Comparison of ENCODE assay signal across 1 cellular context in the genomic region with DNA sequence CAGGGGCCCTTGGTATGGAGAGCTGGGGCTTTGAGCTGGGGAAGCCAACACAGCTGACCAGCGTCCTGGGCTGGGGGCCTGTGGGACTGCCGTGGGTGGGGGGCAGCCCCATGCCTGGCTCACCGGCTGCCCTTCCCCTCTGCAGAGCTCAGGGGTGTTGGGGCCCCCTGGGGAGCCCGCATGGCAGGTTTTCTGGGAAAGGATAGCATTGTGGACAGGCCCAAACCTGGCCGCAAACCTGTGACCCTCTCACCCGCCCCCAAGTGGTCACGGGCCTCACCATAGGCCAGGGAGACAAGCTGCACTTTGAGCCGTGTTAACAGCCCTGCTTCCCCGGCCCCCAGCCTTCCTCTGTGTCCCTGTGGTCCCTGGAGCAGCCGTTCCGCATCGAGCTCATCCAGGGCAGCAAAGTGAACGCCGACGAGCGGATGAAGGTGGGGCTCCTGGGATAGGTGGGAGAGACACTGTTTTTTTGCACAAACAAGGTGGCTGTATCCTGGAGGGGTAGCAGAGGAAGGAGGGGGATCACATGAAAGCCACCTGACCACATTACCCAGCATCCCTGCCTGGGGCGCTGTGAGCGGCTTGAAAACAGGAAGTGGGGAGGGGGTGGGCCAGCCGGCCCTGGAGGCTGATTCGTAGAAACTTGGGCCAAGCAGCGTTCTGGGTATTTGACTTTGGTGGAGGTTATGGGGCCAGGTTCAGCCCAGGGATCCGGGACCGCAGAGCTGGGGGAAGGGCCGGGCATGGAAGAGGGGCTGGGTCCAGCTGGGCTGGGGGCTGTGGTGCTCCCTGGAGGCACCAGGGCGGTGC.
TF ChIP-seq lines count a peak whose summit lies in the region.

No MANE protein-coding gene starts in this region.

TF ChIP-seq in K562, 482 proteins besides CTCF, POLR2A, EP300 and RAD21 (continued from another document and continues in another):
- TF ChIP-seq, protein P1, sequence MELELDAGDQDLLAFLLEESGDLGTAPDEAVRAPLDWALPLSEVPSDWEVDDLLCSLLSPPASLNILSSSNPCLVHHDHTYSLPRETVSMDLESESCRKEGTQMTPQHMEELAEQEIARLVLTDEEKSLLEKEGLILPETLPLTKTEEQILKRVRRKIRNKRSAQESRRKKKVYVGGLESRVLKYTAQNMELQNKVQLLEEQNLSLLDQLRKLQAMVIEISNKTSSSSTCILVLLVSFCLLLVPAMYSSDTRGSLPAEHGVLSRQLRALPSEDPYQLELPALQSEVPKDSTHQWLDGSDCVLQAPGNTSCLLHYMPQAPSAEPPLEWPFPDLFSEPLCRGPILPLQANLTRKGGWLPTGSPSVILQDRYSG (tag; conservative IDR thresholded peaks at IDR 0.05; ENCODE audit: low read depth), result peak; percentile 81
- TF ChIP-seq ZKSCAN8 (CRISPR knock-in tag; IDR thresholded peaks at IDR 0.05) (peak; percentile 69; the same call in 1 of the 2 replicates), MCM2 (IDR thresholded peaks at IDR 0.05; ENCODE audit: low read depth) (no peak), ZNF23 (CRISPR knock-in tag; IDR thresholded peaks at IDR 0.05) (no peak), CBX5 (IDR thresholded peaks at IDR 0.05; ENCODE audit: borderline replicate concordance, low read depth) (no peak), RAD51 (IDR thresholded peaks at IDR 0.05; ENCODE audit: borderline replicate concordance, low read depth) (peak; percentile 98), XRCC5 (IDR thresholded peaks at IDR 0.05; ENCODE audit: low read depth, low read length) (peak; percentile 64), TEAD2 (tag; IDR thresholded peaks at IDR 0.05) (no peak; the same call in 1 of the 2 replicates), MTF1 (CRISPR knock-in tag; IDR thresholded peaks at IDR 0.05; ENCODE audit: borderline replicate concordance) (no peak), ZNF354B (CRISPR knock-in tag; IDR thresholded peaks at IDR 0.05) (no peak), ESRRA (IDR thresholded peaks at IDR 0.05; ENCODE audit: borderline replicate concordance, low read depth) (peak; percentile 91), GABPB2 (CRISPR knock-in tag; conservative IDR thresholded peaks at IDR 0.05) (no peak), CREBBP (IDR thresholded peaks at IDR 0.05; ENCODE audit: low read depth, low read length) (no peak), ZNF184 (CRISPR knock-in tag; IDR thresholded peaks at IDR 0.05) (no peak), KLF16 (IDR thresholded peaks at IDR 0.05) (no peak), CBX3 (IDR thresholded peaks at IDR 0.05; ENCODE audit: borderline replicate concordance in 1 of 2, low read length in 2 of 2) (peak in 1 of 2 experiments; percentile 10; a peak in 1 of 3 replicates), ATF1 (CRISPR knock-in tag; IDR thresholded peaks at IDR 0.05) (no peak), ATF1 (tag; IDR thresholded peaks at IDR 0.05) (peak; percentile 64), POLR2H (tag; IDR thresholded peaks at IDR 0.05; ENCODE audit: low read depth) (no peak; the same call in 1 of the 2 replicates), SMAD2 (IDR thresholded peaks at IDR 0.05; ENCODE audit: low read depth, low read length) (no peak), NCOA2 (IDR thresholded peaks at IDR 0.05; ENCODE audit: partially characterized antibody in 2 of 2) (no peak), ZFP36 (IDR thresholded peaks at IDR 0.05; ENCODE audit: low read depth, low read length, partially characterized antibody) (no peak), SMARCA5 (IDR thresholded peaks at IDR 0.05) (no peak; the same call in 1 of the 2 replicates), ZFX (CRISPR knock-in tag; IDR thresholded peaks at IDR 0.05) (peak; percentile 90), KLF6 (CRISPR knock-in tag; IDR thresholded peaks at IDR 0.05; ENCODE audit: borderline replicate concordance) (peak; percentile 25; the same call in 1 of the 2 replicates)
- TF ChIP-seq, protein P2, sequence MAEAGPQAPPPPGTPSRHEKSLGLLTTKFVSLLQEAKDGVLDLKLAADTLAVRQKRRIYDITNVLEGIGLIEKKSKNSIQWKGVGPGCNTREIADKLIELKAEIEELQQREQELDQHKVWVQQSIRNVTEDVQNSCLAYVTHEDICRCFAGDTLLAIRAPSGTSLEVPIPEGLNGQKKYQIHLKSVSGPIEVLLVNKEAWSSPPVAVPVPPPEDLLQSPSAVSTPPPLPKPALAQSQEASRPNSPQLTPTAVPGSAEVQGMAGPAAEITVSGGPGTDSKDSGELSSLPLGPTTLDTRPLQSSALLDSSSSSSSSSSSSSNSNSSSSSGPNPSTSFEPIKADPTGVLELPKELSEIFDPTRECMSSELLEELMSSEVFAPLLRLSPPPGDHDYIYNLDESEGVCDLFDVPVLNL (CRISPR knock-in tag; IDR thresholded peaks at IDR 0.05; ENCODE audit: low read depth), result no peak
- TF ChIP-seq, protein P3, sequence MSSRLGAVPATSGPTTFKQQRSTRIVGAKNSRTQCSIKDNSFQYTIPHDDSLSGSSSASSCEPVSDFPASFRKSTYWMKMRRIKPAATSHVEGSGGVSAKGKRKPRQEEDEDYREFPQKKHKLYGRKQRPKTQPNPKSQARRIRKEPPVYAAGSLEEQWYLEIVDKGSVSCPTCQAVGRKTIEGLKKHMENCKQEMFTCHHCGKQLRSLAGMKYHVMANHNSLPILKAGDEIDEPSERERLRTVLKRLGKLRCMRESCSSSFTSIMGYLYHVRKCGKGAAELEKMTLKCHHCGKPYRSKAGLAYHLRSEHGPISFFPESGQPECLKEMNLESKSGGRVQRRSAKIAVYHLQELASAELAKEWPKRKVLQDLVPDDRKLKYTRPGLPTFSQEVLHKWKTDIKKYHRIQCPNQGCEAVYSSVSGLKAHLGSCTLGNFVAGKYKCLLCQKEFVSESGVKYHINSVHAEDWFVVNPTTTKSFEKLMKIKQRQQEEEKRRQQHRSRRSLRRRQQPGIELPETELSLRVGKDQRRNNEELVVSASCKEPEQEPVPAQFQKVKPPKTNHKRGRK (tag; IDR thresholded peaks at IDR 0.05), result no peak
- TF ChIP-seq, protein P4, sequence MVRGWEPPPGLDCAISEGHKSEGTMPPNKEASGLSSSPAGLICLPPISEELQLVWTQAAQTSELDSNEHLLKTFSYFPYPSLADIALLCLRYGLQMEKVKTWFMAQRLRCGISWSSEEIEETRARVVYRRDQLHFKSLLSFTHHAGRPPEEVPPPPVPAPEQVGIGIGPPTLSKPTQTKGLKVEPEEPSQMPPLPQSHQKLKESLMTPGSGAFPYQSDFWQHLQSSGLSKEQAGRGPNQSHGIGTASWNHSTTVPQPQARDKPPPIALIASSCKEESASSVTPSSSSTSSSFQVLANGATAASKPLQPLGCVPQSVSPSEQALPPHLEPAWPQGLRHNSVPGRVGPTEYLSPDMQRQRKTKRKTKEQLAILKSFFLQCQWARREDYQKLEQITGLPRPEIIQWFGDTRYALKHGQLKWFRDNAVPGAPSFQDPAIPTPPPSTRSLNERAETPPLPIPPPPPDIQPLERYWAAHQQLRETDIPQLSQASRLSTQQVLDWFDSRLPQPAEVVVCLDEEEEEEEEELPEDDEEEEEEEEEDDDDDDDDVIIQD (CRISPR knock-in tag; IDR thresholded peaks at IDR 0.05), result peak; percentile 83; the same call in 1 of the 2 replicates
- TF ChIP-seq, protein P5, sequence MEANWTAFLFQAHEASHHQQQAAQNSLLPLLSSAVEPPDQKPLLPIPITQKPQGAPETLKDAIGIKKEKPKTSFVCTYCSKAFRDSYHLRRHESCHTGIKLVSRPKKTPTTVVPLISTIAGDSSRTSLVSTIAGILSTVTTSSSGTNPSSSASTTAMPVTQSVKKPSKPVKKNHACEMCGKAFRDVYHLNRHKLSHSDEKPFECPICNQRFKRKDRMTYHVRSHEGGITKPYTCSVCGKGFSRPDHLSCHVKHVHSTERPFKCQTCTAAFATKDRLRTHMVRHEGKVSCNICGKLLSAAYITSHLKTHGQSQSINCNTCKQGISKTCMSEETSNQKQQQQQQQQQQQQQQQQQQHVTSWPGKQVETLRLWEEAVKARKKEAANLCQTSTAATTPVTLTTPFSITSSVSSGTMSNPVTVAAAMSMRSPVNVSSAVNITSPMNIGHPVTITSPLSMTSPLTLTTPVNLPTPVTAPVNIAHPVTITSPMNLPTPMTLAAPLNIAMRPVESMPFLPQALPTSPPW (CRISPR knock-in tag; IDR thresholded peaks at IDR 0.05), result peak; percentile 97
- TF ChIP-seq, protein P6, sequence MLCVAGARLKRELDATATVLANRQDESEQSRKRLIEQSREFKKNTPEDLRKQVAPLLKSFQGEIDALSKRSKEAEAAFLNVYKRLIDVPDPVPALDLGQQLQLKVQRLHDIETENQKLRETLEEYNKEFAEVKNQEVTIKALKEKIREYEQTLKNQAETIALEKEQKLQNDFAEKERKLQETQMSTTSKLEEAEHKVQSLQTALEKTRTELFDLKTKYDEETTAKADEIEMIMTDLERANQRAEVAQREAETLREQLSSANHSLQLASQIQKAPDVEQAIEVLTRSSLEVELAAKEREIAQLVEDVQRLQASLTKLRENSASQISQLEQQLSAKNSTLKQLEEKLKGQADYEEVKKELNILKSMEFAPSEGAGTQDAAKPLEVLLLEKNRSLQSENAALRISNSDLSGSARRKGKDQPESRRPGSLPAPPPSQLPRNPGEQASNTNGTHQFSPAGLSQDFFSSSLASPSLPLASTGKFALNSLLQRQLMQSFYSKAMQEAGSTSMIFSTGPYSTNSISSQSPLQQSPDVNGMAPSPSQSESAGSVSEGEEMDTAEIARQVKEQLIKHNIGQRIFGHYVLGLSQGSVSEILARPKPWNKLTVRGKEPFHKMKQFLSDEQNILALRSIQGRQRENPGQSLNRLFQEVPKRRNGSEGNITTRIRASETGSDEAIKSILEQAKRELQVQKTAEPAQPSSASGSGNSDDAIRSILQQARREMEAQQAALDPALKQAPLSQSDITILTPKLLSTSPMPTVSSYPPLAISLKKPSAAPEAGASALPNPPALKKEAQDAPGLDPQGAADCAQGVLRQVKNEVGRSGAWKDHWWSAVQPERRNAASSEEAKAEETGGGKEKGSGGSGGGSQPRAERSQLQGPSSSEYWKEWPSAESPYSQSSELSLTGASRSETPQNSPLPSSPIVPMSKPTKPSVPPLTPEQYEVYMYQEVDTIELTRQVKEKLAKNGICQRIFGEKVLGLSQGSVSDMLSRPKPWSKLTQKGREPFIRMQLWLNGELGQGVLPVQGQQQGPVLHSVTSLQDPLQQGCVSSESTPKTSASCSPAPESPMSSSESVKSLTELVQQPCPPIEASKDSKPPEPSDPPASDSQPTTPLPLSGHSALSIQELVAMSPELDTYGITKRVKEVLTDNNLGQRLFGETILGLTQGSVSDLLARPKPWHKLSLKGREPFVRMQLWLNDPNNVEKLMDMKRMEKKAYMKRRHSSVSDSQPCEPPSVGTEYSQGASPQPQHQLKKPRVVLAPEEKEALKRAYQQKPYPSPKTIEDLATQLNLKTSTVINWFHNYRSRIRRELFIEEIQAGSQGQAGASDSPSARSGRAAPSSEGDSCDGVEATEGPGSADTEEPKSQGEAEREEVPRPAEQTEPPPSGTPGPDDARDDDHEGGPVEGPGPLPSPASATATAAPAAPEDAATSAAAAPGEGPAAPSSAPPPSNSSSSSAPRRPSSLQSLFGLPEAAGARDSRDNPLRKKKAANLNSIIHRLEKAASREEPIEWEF (CRISPR knock-in tag; IDR thresholded peaks at IDR 0.05), result peak; percentile 28; the same call in 1 of the 2 replicates
- TF ChIP-seq, protein P7, sequence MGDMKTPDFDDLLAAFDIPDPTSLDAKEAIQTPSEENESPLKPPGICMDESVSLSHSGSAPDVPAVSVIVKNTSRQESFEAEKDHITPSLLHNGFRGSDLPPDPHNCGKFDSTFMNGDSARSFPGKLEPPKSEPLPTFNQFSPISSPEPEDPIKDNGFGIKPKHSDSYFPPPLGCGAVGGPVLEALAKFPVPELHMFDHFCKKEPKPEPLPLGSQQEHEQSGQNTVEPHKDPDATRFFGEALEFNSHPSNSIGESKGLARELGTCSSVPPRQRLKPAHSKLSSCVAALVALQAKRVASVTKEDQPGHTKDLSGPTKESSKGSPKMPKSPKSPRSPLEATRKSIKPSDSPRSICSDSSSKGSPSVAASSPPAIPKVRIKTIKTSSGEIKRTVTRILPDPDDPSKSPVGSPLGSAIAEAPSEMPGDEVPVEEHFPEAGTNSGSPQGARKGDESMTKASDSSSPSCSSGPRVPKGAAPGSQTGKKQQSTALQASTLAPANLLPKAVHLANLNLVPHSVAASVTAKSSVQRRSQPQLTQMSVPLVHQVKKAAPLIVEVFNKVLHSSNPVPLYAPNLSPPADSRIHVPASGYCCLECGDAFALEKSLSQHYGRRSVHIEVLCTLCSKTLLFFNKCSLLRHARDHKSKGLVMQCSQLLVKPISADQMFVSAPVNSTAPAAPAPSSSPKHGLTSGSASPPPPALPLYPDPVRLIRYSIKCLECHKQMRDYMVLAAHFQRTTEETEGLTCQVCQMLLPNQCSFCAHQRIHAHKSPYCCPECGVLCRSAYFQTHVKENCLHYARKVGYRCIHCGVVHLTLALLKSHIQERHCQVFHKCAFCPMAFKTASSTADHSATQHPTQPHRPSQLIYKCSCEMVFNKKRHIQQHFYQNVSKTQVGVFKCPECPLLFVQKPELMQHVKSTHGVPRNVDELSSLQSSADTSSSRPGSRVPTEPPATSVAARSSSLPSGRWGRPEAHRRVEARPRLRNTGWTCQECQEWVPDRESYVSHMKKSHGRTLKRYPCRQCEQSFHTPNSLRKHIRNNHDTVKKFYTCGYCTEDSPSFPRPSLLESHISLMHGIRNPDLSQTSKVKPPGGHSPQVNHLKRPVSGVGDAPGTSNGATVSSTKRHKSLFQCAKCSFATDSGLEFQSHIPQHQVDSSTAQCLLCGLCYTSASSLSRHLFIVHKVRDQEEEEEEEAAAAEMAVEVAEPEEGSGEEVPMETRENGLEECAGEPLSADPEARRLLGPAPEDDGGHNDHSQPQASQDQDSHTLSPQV (IDR thresholded peaks at IDR 0.05), result peak; percentile 88
- TF ChIP-seq, protein P8, sequence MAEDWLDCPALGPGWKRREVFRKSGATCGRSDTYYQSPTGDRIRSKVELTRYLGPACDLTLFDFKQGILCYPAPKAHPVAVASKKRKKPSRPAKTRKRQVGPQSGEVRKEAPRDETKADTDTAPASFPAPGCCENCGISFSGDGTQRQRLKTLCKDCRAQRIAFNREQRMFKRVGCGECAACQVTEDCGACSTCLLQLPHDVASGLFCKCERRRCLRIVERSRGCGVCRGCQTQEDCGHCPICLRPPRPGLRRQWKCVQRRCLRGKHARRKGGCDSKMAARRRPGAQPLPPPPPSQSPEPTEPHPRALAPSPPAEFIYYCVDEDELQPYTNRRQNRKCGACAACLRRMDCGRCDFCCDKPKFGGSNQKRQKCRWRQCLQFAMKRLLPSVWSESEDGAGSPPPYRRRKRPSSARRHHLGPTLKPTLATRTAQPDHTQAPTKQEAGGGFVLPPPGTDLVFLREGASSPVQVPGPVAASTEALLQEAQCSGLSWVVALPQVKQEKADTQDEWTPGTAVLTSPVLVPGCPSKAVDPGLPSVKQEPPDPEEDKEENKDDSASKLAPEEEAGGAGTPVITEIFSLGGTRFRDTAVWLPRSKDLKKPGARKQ (CRISPR knock-in tag; IDR thresholded peaks at IDR 0.05), result no peak
- TF ChIP-seq, protein P9, sequence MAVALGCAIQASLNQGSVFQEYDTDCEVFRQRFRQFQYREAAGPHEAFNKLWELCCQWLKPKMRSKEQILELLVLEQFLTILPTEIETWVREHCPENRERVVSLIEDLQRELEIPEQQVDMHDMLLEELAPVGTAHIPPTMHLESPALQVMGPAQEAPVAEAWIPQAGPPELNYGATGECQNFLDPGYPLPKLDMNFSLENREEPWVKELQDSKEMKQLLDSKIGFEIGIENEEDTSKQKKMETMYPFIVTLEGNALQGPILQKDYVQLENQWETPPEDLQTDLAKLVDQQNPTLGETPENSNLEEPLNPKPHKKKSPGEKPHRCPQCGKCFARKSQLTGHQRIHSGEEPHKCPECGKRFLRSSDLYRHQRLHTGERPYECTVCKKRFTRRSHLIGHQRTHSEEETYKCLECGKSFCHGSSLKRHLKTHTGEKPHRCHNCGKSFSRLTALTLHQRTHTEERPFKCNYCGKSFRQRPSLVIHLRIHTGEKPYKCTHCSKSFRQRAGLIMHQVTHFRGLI (CRISPR knock-in tag; IDR thresholded peaks at IDR 0.05), result peak; percentile 82; the same call in 1 of the 2 replicates
- TF ChIP-seq, protein P10, sequence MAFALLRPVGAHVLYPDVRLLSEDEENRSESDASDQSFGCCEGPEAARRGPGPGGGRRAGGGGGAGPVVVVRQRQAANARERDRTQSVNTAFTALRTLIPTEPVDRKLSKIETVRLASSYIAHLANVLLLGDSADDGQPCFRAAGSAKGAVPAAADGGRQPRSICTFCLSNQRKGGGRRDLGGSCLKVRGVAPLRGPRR (CRISPR knock-in tag; IDR thresholded peaks at IDR 0.05), result no peak
